ENCODE assay signal across 22 cellular contexts in genomic region chrX:46330513-46330912, GRCh38.
"Had no signal": no experiment of that assay in that cellular context is flagged by ENCODE, and none has a peak within 500 bp of the region (broad histone marks: within the 10 kb centered on the region; RNA-seq: fewer than 3 reads in every experiment).

No MANE protein-coding gene starts in this region.

- H3K9me3 ChIP-seq: adrenal gland, body of pancreas had no signal

- H3K4me1 ChIP-seq: body of pancreas had no signal

- H3K9ac ChIP-seq: KMS-11 had no signal

- FAIRE-seq: astrocyte, TTC549 had no signal

- ATAC-seq: activated CD8-positive, alpha-beta T cell treated with anti-CD3 and anti-CD28 coated beads for 36 hours; activated naive CD4-positive, alpha-beta T cell treated with anti-CD3 and anti-CD28 coated beads, Interleukin-2, amount 50 U/mL, for 72 hours; body of pancreas had no signal

- H3K27ac ChIP-seq: adrenal gland, body of pancreas, breast epithelium, KMS-11 had no signal

- H3K36me3 ChIP-seq: adrenal gland, breast epithelium had no signal

- H3K4me2 ChIP-seq: KMS-11 had no signal

- H3K27me3 ChIP-seq: body of pancreas had no signal

- DNase-seq: activated CD4-positive, alpha-beta T cell treated with anti-CD3 and anti-CD28 coated beads, Interleukin-2, amount 10 ng/mL, durations not matched to agents 24 days and 14 days; activated CD4-positive, alpha-beta T cell treated with anti-CD3 and anti-CD28 coated beads, Interleukin-2, amount 50 U/mL, for 4 hours; activated CD8-positive, alpha-beta T cell treated with anti-CD3 and anti-CD28 coated beads for 36 hours; activated gamma-delta T cell treated with Interleukin-2 at 50 U/mL for 16 hours; activated naive CD4-positive, alpha-beta T cell treated with anti-CD3 and anti-CD28 coated beads for 36 hours; activated T-cell treated with anti-CD3 and anti-CD28 coated beads, Interleukin-2, amount 50 U/mL, for 24 hours; adrenal gland; body of pancreas; NCI-H1092 treated with DMSO at 0.1 percent for 48 hours; NCI-H1417 treated with DMSO at 0.1 percent for 48 hours; NCI-H187 treated with DMSO at 0.1 percent for 48 hours; NCI-H2081 treated with DMSO at 0.1 percent for 48 hours; NCI-H345; NCI-H526; NCI-H748 treated with DMSO at 0.1 percent for 48 hours; NK-92 treated with Interleukin-12 subunit alpha and Interleukin-12 subunit beta, amount 100 ng/mL, for 24 hours; SHP77 treated with DMSO at 0.1 percent for 48 hours had no signal

- H3K4me3 ChIP-seq: adrenal gland, body of pancreas, breast epithelium had no signal
